Comparison of ENCODE assay signal across 8 cellular contexts in genomic region chr15:49620174-49620573, GRCh38. TPM values are rescaled to one million over a fixed set of nuclear protein-coding genes. Genes with fewer than 3 reads are reported as not detected.
A peak's percentile ranks its signal among the peaks of the same experiment; 100 is the strongest.
DNase-seq lines count a peak whose midpoint lies in the region; ATAC-seq and TF ChIP-seq lines count a peak whose summit lies in the region.

No MANE protein-coding gene starts in this region.

- DNase-seq in DND-41 (no peak), left ventricle myocardium superior (no peak), sigmoid colon (no peak), NCI-H446 treated with DMSO at 0.1 percent for 48 hours (lab: John Stamatoyannopoulos, UW) (no peak)
- DNase-seq in activated naive CD8-positive, alpha-beta T cell treated with anti-CD3 and anti-CD28 coated beads for 36 hours = no peak
- DNase-seq in activated effector memory CD4-positive, alpha-beta T cell treated with Interleukin-2 at 50 U/mL for 16 hours = no peak

- H3K9ac ChIP-seq in DND-41 (ENCODE audit: low read depth, low read length) (peak overlapping the region; percentile 81), HUES6 (ENCODE audit: low read length) (peak overlapping the region; percentile 41)

- H2AFZ ChIP-seq in DND-41 (ENCODE audit: low read depth, low read length) = peak overlapping the region; percentile 91

- no peaks in the 10 kb centered on the region for H4K20me1 ChIP-seq in DND-41 (ENCODE audit: insufficient read depth, low read length)

- H3K27ac Mint-ChIP-seq in activated naive CD8-positive, alpha-beta T cell treated with anti-CD3 and anti-CD28 coated beads for 36 hours = peak overlapping the region; percentile 92

- H3K4me1 ChIP-seq in DND-41 (ENCODE audit: insufficient read depth, low read length) = peaks cover 34% of the 10 kb centered on the region
- H3K4me1 ChIP-seq in HUES6 (ENCODE audit: control insufficient read depth, insufficient read depth, low read length) = 0 out of 2 replicates have a peak, but pooled peaks cover 5% of the 10 kb centered on the region
- peaks cover 0 to 35% (median 23%) of the 10 kb centered on the region in 4 donors for H3K4me1 ChIP-seq in sigmoid colon

- H3K36me3 ChIP-seq in DND-41 (ENCODE audit: insufficient read depth, low read length) (peaks cover 8% of the 10 kb centered on the region; the same call in 1 of the 2 replicates), HUES6 (ENCODE audit: control insufficient read depth, insufficient read depth, low read length) (peaks cover 15% of the 10 kb centered on the region), sigmoid colon (peaks cover 0 to 4% (median 0%) of the 10 kb centered on the region in 4 donors)

- no peak for TF ChIP-seq EP300 in sigmoid colon (IDR thresholded peaks at IDR 0.05)

- H3K4me1 Mint-ChIP-seq in activated naive CD8-positive, alpha-beta T cell treated with anti-CD3 and anti-CD28 coated beads for 36 hours = peaks cover 31% of the 10 kb centered on the region

- peaks cover 37% of the 10 kb centered on the region for H3K79me2 ChIP-seq in DND-41 (ENCODE audit: insufficient read depth, low read length)

- TF ChIP-seq CTCF in DND-41 (IDR thresholded peaks at IDR 0.05; ENCODE audit: borderline replicate concordance, extremely low read depth, low read length, poor library complexity, severe bottlenecking) = no peak
- TF ChIP-seq CTCF in sigmoid colon (IDR thresholded peaks at IDR 0.05) = peak in 1 of 4 experiments; percentile 18

- intact Hi-C loops in left ventricle myocardium superior (cut with micrococcal nuclease) = no loop called here
- intact Hi-C loops in sigmoid colon (cut with DNase I) = loop anchor here (2.0 to 10.0 kb wide), 9 partner anchors 147 to 517 kb away; partner anchors contain the start of genes COPS2 and FGF7

- H3K9me3 Mint-ChIP-seq in activated naive CD8-positive, alpha-beta T cell treated with anti-CD3 and anti-CD28 coated beads for 36 hours = peaks cover 11% of the 10 kb centered on the region

- 1 to 5% methylated on average over 5 of the region's 5 CpGs for WGBS in sigmoid colon, 2 donors

- H3K27me3 ChIP-seq in DND-41 (ENCODE audit: insufficient read depth, low read length, poor library complexity) (no peaks in the 10 kb centered on the region), HUES6 (ENCODE audit: control insufficient read depth, insufficient read depth, low read length) (no peaks in the 10 kb centered on the region), sigmoid colon (no peaks in the 10 kb centered on the region)

- peak overlapping the region; percentile 90 for H3K4me3 Mint-ChIP-seq in activated naive CD8-positive, alpha-beta T cell treated with anti-CD3 and anti-CD28 coated beads for 36 hours

- peak overlapping the region; percentile 75 for H3K4me2 ChIP-seq in DND-41 (ENCODE audit: insufficient read depth, low read length)

- peaks cover 29% of the 10 kb centered on the region for H3K36me3 Mint-ChIP-seq in activated naive CD8-positive, alpha-beta T cell treated with anti-CD3 and anti-CD28 coated beads for 36 hours

- H3K4me3 ChIP-seq in DND-41 (ENCODE audit: low read depth in 1 of 2, low read length in 2 of 2) (peak overlapping the region; percentile 78 to 79), HUES6 (ENCODE audit: low read depth, low read length) (peak overlapping the region; percentile 88), sigmoid colon (peak overlapping the region; percentile 70 to 91 (median 76))

- no peak for TF ChIP-seq POLR2A in sigmoid colon (IDR thresholded peaks at IDR 0.05)

- no peak for ATAC-seq in DND-41 (ENCODE audit: insufficient read depth, low read depth)
- ATAC-seq in left ventricle myocardium superior = peak; percentile 19
- ATAC-seq in HG03439 (IDR thresholded peaks at IDR 0.05; ENCODE audit: unreplicated experiment) = no peak

- H3K9me3 ChIP-seq in DND-41 (ENCODE audit: insufficient read depth, low read length, severe bottlenecking) (peaks cover under 1% of the 10 kb centered on the region), HUES6 (ENCODE audit: control insufficient read depth, insufficient read depth, low read depth, low read length) (peaks cover 10% of the 10 kb centered on the region), sigmoid colon (peaks cover 0 to under 1% (median 0%) of the 10 kb centered on the region in 4 donors)

- peak overlapping the region; percentile 85 for H3K27ac ChIP-seq in DND-41 (ENCODE audit: low read length)
- H3K27ac ChIP-seq in HUES6 (ENCODE audit: low read depth, low read length) = 0 out of 2 replicates have a peak overlapping the region, but pooled peaks have one; percentile 2
- H3K27ac ChIP-seq in sigmoid colon = peak overlapping the region; percentile 90 to 94 (median 92)

- no peaks in the 10 kb centered on the region for H3K27me3 Mint-ChIP-seq in activated naive CD8-positive, alpha-beta T cell treated with anti-CD3 and anti-CD28 coated beads for 36 hours

RNA-seq across cellular contexts. Expression of gene FAM227B, which starts 0.4 kb away (rescaled TPM):
- 1 to 10 TPM; 2.9 to 4.1 TPM for total RNA-seq in activated naive CD8-positive, alpha-beta T cell treated with anti-CD3 and anti-CD28 coated beads for 36 hours
- 15.6 TPM for total RNA-seq in left ventricle myocardium superior
- 10 to 100 TPM; 11.1 to 21.1 (median 15.0) TPM for total RNA-seq in sigmoid colon
- 1 to 10 TPM; 1.8 to 4.8 (median 2.9) TPM for polyA plus RNA-seq in sigmoid colon

RNA-seq across cellular contexts. Expression of gene DTWD1, which starts 0.7 kb away (rescaled TPM):
- 10 to 100 TPM; 24.8 to 25.0 TPM for total RNA-seq in activated naive CD8-positive, alpha-beta T cell treated with anti-CD3 and anti-CD28 coated beads for 36 hours
- total RNA-seq in left ventricle myocardium superior (21.8 TPM), sigmoid colon (10 to 100 TPM; 22.7 to 39.8 (median 33.7) TPM)
- polyA plus RNA-seq in sigmoid colon = 10 to 100 TPM; 10.6 to 16.2 (median 10.7) TPM

Comparison
In these comparisons a context has a peak if more than half of its experiments do, and no peak if none do; other contexts are left out.
1. H3K27ac ChIP-seq: peak in every context shown above with its lines; median percentile 92 in sigmoid colon; 85 in DND-41; 2 in HUES6.